In the genomic region with DNA sequence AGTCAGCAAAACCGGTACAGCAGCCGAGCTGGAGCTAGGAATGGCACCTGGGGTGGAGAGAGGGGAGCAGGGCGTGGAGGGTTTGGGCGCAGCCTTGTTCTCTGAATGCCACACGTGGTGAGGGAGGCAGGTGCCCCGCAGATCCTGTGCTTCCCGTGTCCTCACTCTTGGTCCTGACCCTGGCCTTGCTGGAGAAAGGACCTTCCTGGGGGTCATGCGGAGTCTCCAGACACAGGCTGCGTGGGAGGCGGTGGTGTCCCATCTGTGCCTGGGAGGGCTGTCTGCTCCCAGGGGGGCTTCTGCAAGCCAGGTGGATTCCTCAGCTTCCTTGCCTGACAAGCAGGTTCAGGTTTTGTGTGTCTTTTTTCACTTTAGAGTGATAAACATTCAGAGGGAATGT, we compare ENCODE assay signal across 23 cellular contexts.
"Had no signal": no experiment of that assay in that cellular context is flagged by ENCODE, and none has a peak within 500 bp of the region (broad histone marks: within the 10 kb centered on the region; RNA-seq: fewer than 3 reads in every experiment).

No MANE protein-coding gene starts in this region.

- H3K27me3 Mint-ChIP-seq: type B pancreatic cell had no signal

- H3K36me3 ChIP-seq: cardiac muscle cell, esophagus squamous epithelium, neural progenitor cell, ovary, sigmoid colon had no signal

- H3K27me3 ChIP-seq: cardiac muscle cell, esophagus squamous epithelium, neural progenitor cell, ovary, sigmoid colon, testis, tibial artery had no signal

- H3K36me3 Mint-ChIP-seq: neural progenitor cell; stimulated activated effector memory CD8-positive, alpha-beta T cell treated with anti-CD3 and anti-CD28 coated beads, Interleukin-12 subunit alpha, Interleukin-12 subunit beta, amount 100 ng/mL, for 72 hours; type B pancreatic cell had no signal

- H3K9me3 ChIP-seq: esophagus squamous epithelium, ovary, psoas muscle, sigmoid colon, testis, tibial artery had no signal

- H3K27ac Mint-ChIP-seq: nephron; neural progenitor cell; stimulated activated effector memory CD8-positive, alpha-beta T cell treated with anti-CD3 and anti-CD28 coated beads, Interleukin-12 subunit alpha, Interleukin-12 subunit beta, amount 100 ng/mL, for 72 hours; type B pancreatic cell had no signal

- H3K4me2 ChIP-seq: neural progenitor cell had no signal

- H3K4me3 ChIP-seq: cardiac muscle cell, coronary artery, esophagus squamous epithelium, neural progenitor cell, ovary, psoas muscle, sigmoid colon, testis, tibial artery had no signal

- DNase-seq: dermis blood vessel endothelial cell; effector memory CD4-positive, alpha-beta T cell; esophagus squamous epithelium; foreskin melanocyte; hypothalamus; left cardiac atrium; nucleus accumbens; ovary; right cardiac atrium; sigmoid colon; stimulated activated CD4-positive, alpha-beta T cell treated with anti-CD3 and anti-CD28 coated beads, Interleukin-2, amount 100 ng/mL, for 24 hours; stimulated activated CD4-positive, alpha-beta T cell treated with anti-CD3 and anti-CD28 coated beads, Interleukin-4, amount 100 ng/mL, for 24 hours; stimulated activated naive CD8-positive, alpha-beta T cell treated with anti-CD3 and anti-CD28 coated beads, Interleukin-15, Interleukin-2, amounts not matched to agents 100 U/mL and 50 U/mL, for 24 hours; substantia nigra; testis; tibial artery had no signal

- ATAC-seq: left cardiac atrium; psoas muscle; right cardiac atrium; stimulated activated effector memory CD8-positive, alpha-beta T cell treated with anti-CD3 and anti-CD28 coated beads, Interleukin-12 subunit alpha, Interleukin-12 subunit beta, amount 100 ng/mL, for 72 hours; stimulated activated naive CD8-positive, alpha-beta T cell treated with anti-CD3 and anti-CD28 coated beads, Interleukin-15, Interleukin-2, amounts not matched to agents 100 U/mL and 50 U/mL, for 24 hours had no signal

- H3K9ac ChIP-seq: neural progenitor cell had no signal

- H3K4me1 ChIP-seq: psoas muscle, sigmoid colon, tibial artery had no signal

- H3K4me3 Mint-ChIP-seq: nephron; neural progenitor cell; stimulated activated effector memory CD8-positive, alpha-beta T cell treated with anti-CD3 and anti-CD28 coated beads, Interleukin-12 subunit alpha, Interleukin-12 subunit beta, amount 100 ng/mL, for 72 hours; type B pancreatic cell had no signal

- H3K27ac ChIP-seq: cardiac muscle cell, coronary artery, esophagus squamous epithelium, neural progenitor cell, ovary, psoas muscle, sigmoid colon, testis, tibial artery had no signal

- H3K9me3 Mint-ChIP-seq: nephron; neural progenitor cell; stimulated activated effector memory CD8-positive, alpha-beta T cell treated with anti-CD3 and anti-CD28 coated beads, Interleukin-12 subunit alpha, Interleukin-12 subunit beta, amount 100 ng/mL, for 72 hours; type B pancreatic cell had no signal

- H3K4me1 Mint-ChIP-seq: stimulated activated effector memory CD8-positive, alpha-beta T cell treated with anti-CD3 and anti-CD28 coated beads, Interleukin-12 subunit alpha, Interleukin-12 subunit beta, amount 100 ng/mL, for 72 hours had no signal
